ENCODE assay signal across 23 cellular contexts in the genomic region with DNA sequence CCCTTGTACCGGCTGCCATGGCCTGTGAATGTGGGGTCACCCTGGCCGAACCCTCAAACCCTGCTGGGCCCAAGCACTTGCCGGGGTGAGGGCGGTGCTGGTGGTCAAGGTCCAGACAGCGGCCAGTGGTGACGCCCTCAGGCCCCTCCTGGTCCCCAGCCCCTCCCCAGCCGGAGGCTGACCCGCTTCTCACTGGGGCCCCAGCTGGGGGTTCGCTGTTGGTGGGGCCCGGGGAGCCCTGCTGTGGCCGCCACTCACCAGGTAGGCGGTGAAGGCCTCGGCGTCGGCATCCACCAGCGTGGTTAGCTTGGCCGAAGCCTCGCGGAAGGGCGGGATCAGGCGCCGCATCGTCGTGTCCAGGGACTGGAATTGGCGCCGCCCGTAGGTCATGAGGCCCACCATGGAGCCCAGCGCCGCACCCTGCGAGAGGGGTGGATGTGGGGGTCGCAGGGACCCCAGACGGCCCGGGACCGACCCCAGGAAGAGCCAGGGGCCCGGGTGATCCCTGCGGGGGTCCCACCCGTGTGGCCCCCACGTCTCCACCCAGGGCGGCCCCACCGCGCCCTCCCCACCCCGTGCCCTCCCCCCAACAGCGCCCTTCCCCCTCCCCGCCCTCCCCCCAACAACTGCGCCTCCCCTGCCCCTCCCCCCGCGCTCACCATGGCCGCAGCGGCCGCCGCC. TPM values are rescaled to one million over a fixed set of nuclear protein-coding genes. Genes with fewer than 3 reads are reported as not detected.
DNase-seq lines count a peak whose midpoint lies in the region; ATAC-seq and TF ChIP-seq lines count a peak whose summit lies in the region.
"Had no signal": no experiment of that assay in that cellular context is flagged by ENCODE, and none has a peak within 500 bp of the region (broad histone marks: within the 10 kb centered on the region; RNA-seq: fewer than 3 reads in every experiment).

No MANE protein-coding gene starts in this region.

- H3K9ac ChIP-seq in HCT116 (ENCODE audit: low read length) = no peak overlapping the region
- H3K9ac ChIP-seq: parathyroid adenoma had no signal

- no peaks in the 10 kb centered on the region for H4K20me1 ChIP-seq in HCT116 (ENCODE audit: insufficient read depth)
- H4K20me1 ChIP-seq in hepatocyte (ENCODE audit: insufficient read depth, poor library complexity, severe bottlenecking) = no peaks in the 10 kb centered on the region

- H3K27ac Mint-ChIP-seq in WTC11 = no peak overlapping the region

- H3K27me3 ChIP-seq in HCT116 (ENCODE audit: insufficient read depth, low read length) = no peaks in the 10 kb centered on the region
- no peaks in the 10 kb centered on the region for H3K27me3 ChIP-seq in layer of hippocampus (ENCODE audit: control insufficient read depth, insufficient read depth, low read length)
- no peaks in the 10 kb centered on the region for H3K27me3 ChIP-seq in hepatocyte

- peaks cover 10% of the 10 kb centered on the region for H3K36me3 Mint-ChIP-seq in WTC11

- no peaks in the 10 kb centered on the region for H3K36me3 ChIP-seq in HCT116 (ENCODE audit: control insufficient read depth in 1 of 2, insufficient read depth in 2 of 2, low read length in 2 of 2)
- no peaks in the 10 kb centered on the region for H3K36me3 ChIP-seq in hepatocyte (replicated peaks; ENCODE audit: insufficient read depth, low read depth)
- H3K36me3 ChIP-seq: tibial nerve had no signal

- POLR2A ChIA-PET in HCT116 (lab: Charles Lee) (no interaction called here), WTC11 (lab: Charles Lee) (no interaction called here)

- H3K9me2 ChIP-seq in HCT116 (ENCODE audit: insufficient read depth) = no peaks in the 10 kb centered on the region
- H3K9me2 ChIP-seq in hepatocyte (replicated peaks; ENCODE audit: insufficient read depth) = no peaks in the 10 kb centered on the region

- RAD21 ChIA-PET in HCT116 (lab: Charles Lee; ENCODE audit: low non-redundant PET in 1 of 2, low total read pairs in 2 of 2, uncharacterized antibody in 2 of 2, unreplicated experiment in 2 of 2) = no interaction called here

- no peaks in the 10 kb centered on the region for H3K9me3 ChIP-seq in HCT116 (ENCODE audit: control insufficient read depth in 1 of 2, insufficient read depth in 1 of 2, low read depth in 1 of 2, low read length in 2 of 2)
- H3K9me3 ChIP-seq in hepatocyte (ENCODE audit: low read depth) = no peaks in the 10 kb centered on the region
- H3K9me3 ChIP-seq: tibial nerve had no signal

- H3K4me3 ChIP-seq in HCT116 (replicated peaks in 1 of 2; ENCODE audit: low read depth in 1 of 2, low read length in 2 of 2) = no peak overlapping the region
- H3K4me3 ChIP-seq in hepatocyte = no peak overlapping the region
- H3K4me3 ChIP-seq: lung, skin epidermis, tibial nerve had no signal

- H3K27ac ChIP-seq in HCT116 (ENCODE audit: low read depth, low read length) (peak overlapping the region; percentile 12; the same call in 1 of the 2 replicates), layer of hippocampus (ENCODE audit: low read depth, low read length) (peak overlapping the region; percentile 84), hepatocyte (no peak overlapping the region)
- H3K27ac ChIP-seq: epithelial cell of prostate, parathyroid adenoma, skin epidermis, tibial nerve had no signal

- no peak overlapping the region for H2AFZ ChIP-seq in HCT116 (ENCODE audit: low read depth, low read length, poor library complexity, severe bottlenecking)
- H2AFZ ChIP-seq in hepatocyte = no peak overlapping the region
- H2AFZ ChIP-seq: parathyroid adenoma had no signal

- intact Hi-C loops in HCT116 (cut with micrococcal nuclease) (loop anchor here (5.0 to 10.0 kb wide), 4 partner anchors 67 to 182 kb away; a partner anchor contains a TSS), sciatic nerve (cut with DNase I) (no loop called here)

- no peak for ATAC-seq in HCT116
- ATAC-seq in WTC11 = no peak
- ATAC-seq in sciatic nerve = no peak
- ATAC-seq in HG02884 (IDR thresholded peaks at IDR 0.05; ENCODE audit: unreplicated experiment) = no peak

- H3K27me3 Mint-ChIP-seq in WTC11 (ENCODE audit: low read depth) = no peaks in the 10 kb centered on the region

- TF ChIP-seq RAD21 in HCT116 (IDR thresholded peaks at IDR 0.05; ENCODE audit: low read depth) = no peak

- H3K79me2 ChIP-seq in HCT116 (ENCODE audit: insufficient read depth, low read length) (no peaks in the 10 kb centered on the region), hepatocyte (no peaks in the 10 kb centered on the region)
- H3K79me2 ChIP-seq: parathyroid adenoma had no signal

- TF ChIP-seq CTCF in HCT116 (IDR thresholded peaks at IDR 0.05 in 2 of 3, conservative IDR thresholded peaks at IDR 0.05 in 1 of 3; ENCODE audit: borderline replicate concordance in 1 of 3, insufficient read depth in 1 of 3, low read depth in 2 of 3, low read length in 2 of 3) (no peak), WTC11 (IDR thresholded peaks at IDR 0.05) (no peak), hepatocyte (IDR thresholded peaks at IDR 0.05; ENCODE audit: poor library complexity) (no peak)

- no peak overlapping the region for H3K4me2 ChIP-seq in HCT116 (ENCODE audit: low read length)
- H3K4me2 ChIP-seq in hepatocyte = no peak overlapping the region

- no TSS peak for BruUV-seq in HCT116 (replicated peaks; lab: Mats Ljungman, UMichigan)

- H3K4me1 Mint-ChIP-seq in WTC11 = peaks cover 10% of the 10 kb centered on the region

- DNase-seq in HCT116 (ENCODE audit: low read depth, low spot score) (no peak), WTC11 (ENCODE audit: low spot score) (peak; percentile 11), sciatic nerve (ENCODE audit: low spot score) (peak; percentile 54), SHP77 treated with DMSO at 0.1 percent for 48 hours (lab: John Stamatoyannopoulos, UW) (no peak), hepatocyte (ENCODE audit: low spot score) (no peak)
- no peak for DNase-seq in stimulated activated CD4-positive, alpha-beta T cell treated with anti-CD3 and anti-CD28 coated beads, Interleukin-15, amount 100 ng/mL, for 24 hours
- DNase-seq: activated CD4-positive, alpha-beta T cell treated with anti-CD3 and anti-CD28 coated beads for 1 hour; activated naive CD4-positive, alpha-beta T cell treated with anti-CD3 and anti-CD28 coated beads for 36 hours; GF-D8; HCEC 1CT; KG1; NCI-H1694 treated with DMSO at 0.1 percent for 48 hours; NCI-H69; stimulated activated naive CD4-positive, alpha-beta T cell treated with Interleukin-2 at 50 U/mL for 16 hours; SW 1271 had no signal

- H3K4me1 ChIP-seq in HCT116 (ENCODE audit: control insufficient read depth in 1 of 2, insufficient read depth in 2 of 2, low read length in 2 of 2) (peaks cover 0 to 19% of the 10 kb centered on the region in 2 experiments; a peak in 2 of 4 replicates), hepatocyte (ENCODE audit: insufficient read depth) (peaks cover 8% of the 10 kb centered on the region)
- H3K4me1 ChIP-seq: parathyroid adenoma had no signal

- H3K4me3 Mint-ChIP-seq in WTC11 = no peak overlapping the region
- H3K4me3 Mint-ChIP-seq: activated naive CD4-positive, alpha-beta T cell treated with anti-CD3 and anti-CD28 coated beads for 36 hours had no signal

- peaks cover 6% of the 10 kb centered on the region; the same call in 1 of the 2 replicates for H3K9me3 Mint-ChIP-seq in WTC11
- H3K9me3 Mint-ChIP-seq: activated naive CD4-positive, alpha-beta T cell treated with anti-CD3 and anti-CD28 coated beads for 36 hours; CD8-positive, alpha-beta memory T cell had no signal

- CTCF ChIA-PET in HCT116 (lab: Charles Lee) (no interaction called here), WTC11 (lab: Charles Lee) (no interaction called here)

- WGBS in hepatocyte (ENCODE audit: low lambda C conversion rate, missing lambda C conversion rate) = 95% methylated on average over 12 of the region's 51 CpGs

- no peak for TF ChIP-seq POLR2A in HCT116 (IDR thresholded peaks at IDR 0.05; ENCODE audit: borderline replicate concordance, extremely low read depth, insufficient read depth, insufficient read length)

TF ChIP-seq in WTC11, 78 proteins besides CTCF, POLR2A, EP300 and RAD21 (continues in another document):
- TF ChIP-seq JUN (CRISPR knock-in tag; IDR thresholded peaks at IDR 0.05) = no peak
- TF ChIP-seq, protein P1, sequence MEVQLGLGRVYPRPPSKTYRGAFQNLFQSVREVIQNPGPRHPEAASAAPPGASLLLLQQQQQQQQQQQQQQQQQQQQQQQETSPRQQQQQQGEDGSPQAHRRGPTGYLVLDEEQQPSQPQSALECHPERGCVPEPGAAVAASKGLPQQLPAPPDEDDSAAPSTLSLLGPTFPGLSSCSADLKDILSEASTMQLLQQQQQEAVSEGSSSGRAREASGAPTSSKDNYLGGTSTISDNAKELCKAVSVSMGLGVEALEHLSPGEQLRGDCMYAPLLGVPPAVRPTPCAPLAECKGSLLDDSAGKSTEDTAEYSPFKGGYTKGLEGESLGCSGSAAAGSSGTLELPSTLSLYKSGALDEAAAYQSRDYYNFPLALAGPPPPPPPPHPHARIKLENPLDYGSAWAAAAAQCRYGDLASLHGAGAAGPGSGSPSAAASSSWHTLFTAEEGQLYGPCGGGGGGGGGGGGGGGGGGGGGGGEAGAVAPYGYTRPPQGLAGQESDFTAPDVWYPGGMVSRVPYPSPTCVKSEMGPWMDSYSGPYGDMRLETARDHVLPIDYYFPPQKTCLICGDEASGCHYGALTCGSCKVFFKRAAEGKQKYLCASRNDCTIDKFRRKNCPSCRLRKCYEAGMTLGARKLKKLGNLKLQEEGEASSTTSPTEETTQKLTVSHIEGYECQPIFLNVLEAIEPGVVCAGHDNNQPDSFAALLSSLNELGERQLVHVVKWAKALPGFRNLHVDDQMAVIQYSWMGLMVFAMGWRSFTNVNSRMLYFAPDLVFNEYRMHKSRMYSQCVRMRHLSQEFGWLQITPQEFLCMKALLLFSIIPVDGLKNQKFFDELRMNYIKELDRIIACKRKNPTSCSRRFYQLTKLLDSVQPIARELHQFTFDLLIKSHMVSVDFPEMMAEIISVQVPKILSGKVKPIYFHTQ (CRISPR knock-in tag; IDR thresholded peaks at IDR 0.05) = no peak
- no peak for TF ChIP-seq NFE2L1 (CRISPR knock-in tag; IDR thresholded peaks at IDR 0.05)
- no peak for TF ChIP-seq SP1 (CRISPR knock-in tag; conservative IDR thresholded peaks at IDR 0.05)
- TF ChIP-seq FOXP1 (CRISPR knock-in tag; IDR thresholded peaks at IDR 0.05; ENCODE audit: borderline replicate concordance) = no peak
- TF ChIP-seq ELF4 (CRISPR knock-in tag; IDR thresholded peaks at IDR 0.05; ENCODE audit: low read depth) = no peak
- no peak for TF ChIP-seq HMGA2 (CRISPR knock-in tag; IDR thresholded peaks at IDR 0.05)

RNA-seq across cellular contexts. Expression of a gene that starts 10.1 kb away (rescaled TPM):
- total RNA-seq in HCT116 (2021; ENCODE audit: unreplicated experiment) (2.5 TPM), WTC11 (2021) (6.1 to 9.6 TPM (median 9.5 TPM) in 3 replicates), sciatic nerve (2.9 TPM), hepatocyte (25.8 and 27.5 TPM in 2 replicates)
- polyA plus RNA-seq in HCT116 (2012) = 0.91 and 1.1 TPM in 2 replicates
- 60.9 and 76.8 TPM in 2 replicates for polyA plus RNA-seq in hepatocyte
- total RNA-seq: activated naive CD4-positive, alpha-beta T cell treated with anti-CD3 and anti-CD28 coated beads for 36 hours; CD8-positive, alpha-beta memory T cell had no signal
- polyA plus RNA-seq: CD8-positive, alpha-beta memory T cell had no signal

RNA-seq across cellular contexts. Expression of a gene that starts 39.0 kb away (rescaled TPM):
- 1.3 TPM for total RNA-seq in HCT116 (2021; ENCODE audit: unreplicated experiment)
- polyA plus RNA-seq in HCT116 (2012) = 1.9 and 3.2 TPM in 2 replicates
- total RNA-seq in WTC11 (2021) = 56.5 to 61.7 TPM (median 57.6 TPM) in 3 replicates
- 9.9 TPM for total RNA-seq in sciatic nerve
- total RNA-seq in hepatocyte = 8.3 and 10.1 TPM in 2 replicates
- 24.2 and 29.9 TPM in 2 replicates for polyA plus RNA-seq in hepatocyte

RNA-seq across cellular contexts. Expression of a gene that starts 47.4 kb away (rescaled TPM):
- total RNA-seq in HCT116 (2021; ENCODE audit: unreplicated experiment) (87.0 TPM), WTC11 (2021) (111 to 138 TPM (median 138 TPM) in 3 replicates), sciatic nerve (397 TPM), hepatocyte (389 and 509 TPM in 2 replicates)
- polyA plus RNA-seq in HCT116 (2012) = 98.3 and 119 TPM in 2 replicates
- polyA plus RNA-seq in hepatocyte = 832 and 940 TPM in 2 replicates

Comparison
In these comparisons a context has a peak if more than half of its experiments do, and no peak if none do; other contexts are left out.
1. DNase-seq: peak in WTC11 (single experiment) and sciatic nerve (single experiment); none in HCT116 (single experiment), SHP77 treated with DMSO at 0.1 percent for 48 hours (single experiment), hepatocyte (single experiment) and stimulated activated CD4-positive, alpha-beta T cell treated with anti-CD3 and anti-CD28 coated beads, Interleukin-15, amount 100 ng/mL, for 24 hours (single experiment).